In genomic region chr17:69018687-69019086, GRCh38 we compare ENCODE assay signal across 33 cellular contexts. TPM values are rescaled to one million over a fixed set of nuclear protein-coding genes. Genes with fewer than 3 reads are reported as not detected.
"Had no signal": no experiment of that assay in that cellular context is flagged by ENCODE, and none has a peak within 500 bp of the region (broad histone marks: within the 10 kb centered on the region; RNA-seq: fewer than 3 reads in every experiment).

No MANE protein-coding gene starts in this region.

- H3K9me3 ChIP-seq: gastrocnemius medialis, heart left ventricle had no signal

- DNase-seq: activated B cell treated with CpG ODN at 0.5 μM for 24 hours; activated CD4-positive, alpha-beta T cell treated with anti-CD3 and anti-CD28 coated beads for 48 hours; activated CD4-positive, alpha-beta T cell treated with anti-CD3 and anti-CD28 coated beads, Interleukin-2, amount 50 U/mL, for 1 hour; activated CD4-positive, alpha-beta T cell treated with anti-CD3 and anti-CD28 coated beads, Interleukin-2, amount 50 U/mL, for 48 hours; activated CD8-positive, alpha-beta memory T cell treated with anti-CD3 and anti-CD28 coated beads for 24 hours; activated CD8-positive, alpha-beta T cell treated with anti-CD3 and anti-CD28 coated beads for 36 hours; activated gamma-delta T cell; activated naive CD4-positive, alpha-beta T cell; activated naive CD4-positive, alpha-beta T cell treated with anti-CD3 and anti-CD28 coated beads, Interleukin-2, amount 10 ng/mL, durations not matched to agents 7 days and 5 days; activated naive CD8-positive, alpha-beta T cell treated with anti-CD3 and anti-CD28 coated beads, Interleukin-2, amount 10 ng/mL, durations not matched to agents 7 days and 5 days; activated T-cell treated with anti-CD3 and anti-CD28 coated beads, Interleukin-2, amount 50 U/mL, for 48 hours; amniotic stem cell; anterior cingulate cortex; caudate nucleus; cortex of kidney; effector CD8-positive, alpha-beta T cell; foreskin keratinocyte; gastrocnemius medialis; glutamatergic neuron; heart left ventricle; T-helper 1 cell; T-helper 17 cell; T1000; WERI-Rb-1 had no signal

- H3K27me3 Mint-ChIP-seq: activated B cell treated with CpG ODN at 0.5 μM for 24 hours; activated naive CD4-positive, alpha-beta T cell treated with anti-CD3 and anti-CD28 coated beads, Interleukin-2, amount 10 ng/mL, durations not matched to agents 7 days and 5 days had no signal

- H3K36me3 ChIP-seq: brain microvascular endothelial cell, WERI-Rb-1 had no signal

- H3K27ac Mint-ChIP-seq: activated B cell treated with CpG ODN at 0.5 μM for 24 hours; activated CD8-positive, alpha-beta T cell treated with anti-CD3 and anti-CD28 coated beads for 36 hours; activated naive CD4-positive, alpha-beta T cell treated with anti-CD3 and anti-CD28 coated beads, Interleukin-2, amount 10 ng/mL, durations not matched to agents 7 days and 5 days; activated naive CD4-positive, alpha-beta T cell treated with anti-CD3 and anti-CD28 coated beads, Interleukin-2, amount 50 U/mL, for 72 hours; activated naive CD8-positive, alpha-beta T cell treated with anti-CD3 and anti-CD28 coated beads, Interleukin-2, amount 10 ng/mL, durations not matched to agents 7 days and 5 days; T-helper 17 cell; T-helper 2 cell treated with Interferon-gamma antibody and Interleukin-4, amounts not matched to agents 5 μg/mL and 100 μg/mL, for 36 hours had no signal

- ATAC-seq: activated CD4-positive, CD25-positive, alpha-beta regulatory T cell treated with anti-CD3 and anti-CD28 coated beads, Interleukin-2, amount 50 U/mL, for 24 hours; activated CD8-positive, alpha-beta T cell treated with anti-CD3 and anti-CD28 coated beads for 36 hours; activated naive CD4-positive, alpha-beta T cell treated with anti-CD3 and anti-CD28 coated beads, Interleukin-2, amount 50 U/mL, for 72 hours; esophagus mucosa; foreskin keratinocyte; gastrocnemius medialis; heart left ventricle; T-helper 17 cell had no signal

- H3K4me1 ChIP-seq: foreskin keratinocyte, gastrocnemius medialis, heart left ventricle had no signal

- FAIRE-seq: astrocyte, colon, endometrium had no signal

- H3K4me3 Mint-ChIP-seq: activated B cell treated with CpG ODN at 0.5 μM for 24 hours; activated CD8-positive, alpha-beta T cell treated with anti-CD3 and anti-CD28 coated beads for 36 hours; activated naive CD4-positive, alpha-beta T cell treated with anti-CD3 and anti-CD28 coated beads, Interleukin-2, amount 10 ng/mL, durations not matched to agents 7 days and 5 days; activated naive CD8-positive, alpha-beta T cell treated with anti-CD3 and anti-CD28 coated beads, Interleukin-2, amount 10 ng/mL, durations not matched to agents 7 days and 5 days; T-helper 17 cell; T-helper 2 cell treated with Interferon-gamma antibody and Interleukin-4, amounts not matched to agents 5 μg/mL and 100 μg/mL, for 36 hours had no signal

- H3K4me1 Mint-ChIP-seq: activated B cell treated with CpG ODN at 0.5 μM for 24 hours; activated naive CD4-positive, alpha-beta T cell treated with anti-CD3 and anti-CD28 coated beads, Interleukin-2, amount 10 ng/mL, durations not matched to agents 7 days and 5 days; activated naive CD8-positive, alpha-beta T cell treated with anti-CD3 and anti-CD28 coated beads, Interleukin-2, amount 10 ng/mL, durations not matched to agents 7 days and 5 days; T-helper 17 cell had no signal

- H3K27ac ChIP-seq: brain microvascular endothelial cell, foreskin keratinocyte, gastrocnemius medialis, heart left ventricle, WERI-Rb-1 had no signal

- H3K9me3 Mint-ChIP-seq: activated B cell treated with CpG ODN at 0.5 μM for 24 hours; activated CD8-positive, alpha-beta T cell treated with anti-CD3 and anti-CD28 coated beads for 36 hours; activated naive CD4-positive, alpha-beta T cell treated with anti-CD3 and anti-CD28 coated beads, Interleukin-2, amount 10 ng/mL, durations not matched to agents 7 days and 5 days; activated naive CD4-positive, alpha-beta T cell treated with anti-CD3 and anti-CD28 coated beads, Interleukin-2, amount 50 U/mL, for 72 hours; activated naive CD8-positive, alpha-beta T cell treated with anti-CD3 and anti-CD28 coated beads, Interleukin-2, amount 10 ng/mL, durations not matched to agents 7 days and 5 days; T-helper 2 cell treated with Interferon-gamma antibody and Interleukin-4, amounts not matched to agents 5 μg/mL and 100 μg/mL, for 36 hours had no signal

- H3K36me3 Mint-ChIP-seq: activated naive CD4-positive, alpha-beta T cell treated with anti-CD3 and anti-CD28 coated beads, Interleukin-2, amount 10 ng/mL, durations not matched to agents 7 days and 5 days; activated naive CD4-positive, alpha-beta T cell treated with anti-CD3 and anti-CD28 coated beads, Interleukin-2, amount 50 U/mL, for 72 hours; activated naive CD8-positive, alpha-beta T cell treated with anti-CD3 and anti-CD28 coated beads, Interleukin-2, amount 10 ng/mL, durations not matched to agents 7 days and 5 days had no signal

- H3K4me3 ChIP-seq: gastrocnemius medialis, heart left ventricle had no signal

- H3K27me3 ChIP-seq: brain microvascular endothelial cell, gastrocnemius medialis, heart left ventricle had no signal

RNA-seq across cellular contexts. Expression of gene ABCA9, which starts 42.0 kb away (rescaled TPM):
- total RNA-seq: activated CD8-positive, alpha-beta T cell treated with anti-CD3 and anti-CD28 coated beads for 36 hours; activated naive CD4-positive, alpha-beta T cell treated with anti-CD3 and anti-CD28 coated beads, Interleukin-2, amount 50 U/mL, for 72 hours; epithelial cell of proximal tubule; foreskin keratinocyte had no signal
- polyA plus RNA-seq: foreskin keratinocyte had no signal
